In the genomic region with DNA sequence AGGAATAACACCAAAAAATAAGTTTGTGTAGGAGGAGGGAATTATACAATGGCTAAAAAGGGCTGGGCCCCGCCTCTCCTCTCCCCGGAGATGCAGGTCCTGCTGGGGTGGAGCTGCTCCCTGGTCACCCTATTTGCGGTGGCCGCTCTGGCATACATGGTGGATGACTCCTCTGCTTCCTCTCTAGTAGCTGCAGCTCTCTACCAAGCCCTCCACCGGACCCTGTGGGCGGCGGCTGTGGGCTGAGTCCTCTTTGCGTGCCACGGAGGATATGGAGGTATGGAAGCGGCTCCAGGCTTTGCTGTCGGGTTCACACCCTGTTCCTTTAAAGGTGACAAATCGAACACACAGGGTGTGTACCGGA, we compare ENCODE assay signal across 32 cellular contexts.
DNase-seq lines count a peak whose midpoint lies in the region; ATAC-seq, FAIRE-seq and TF ChIP-seq lines count a peak whose summit lies in the region.
"Had no signal": no experiment of that assay in that cellular context is flagged by ENCODE, and none has a peak within 500 bp of the region (broad histone marks: within the 10 kb centered on the region; RNA-seq: fewer than 3 reads in every experiment).

No MANE protein-coding gene starts in this region.

- RAD21 ChIA-PET in GM12878 (lab: Charles Lee; ENCODE audit: unreplicated experiment) = interaction anchor here (1.7 kb wide), 1 partner anchor 294 kb away, joined by 5 read pairs; no protein-coding TSS in a partner anchor

- H3K9me3 Mint-ChIP-seq in stimulated activated naive B cell treated with anti-CD40 and anti-IgM and Interleukin-4, amounts not matched to agents 10 μg/mL and 1 μg/mL and 100 μg/mL, for 72 hours = no peaks in the 10 kb centered on the region
- H3K9me3 Mint-ChIP-seq: activated CD4-positive, alpha-beta memory T cell treated with anti-CD3 and anti-CD28 coated beads, Interleukin-2, amount 10 ng/mL, durations not matched to agents 7 days and 5 days; activated naive CD4-positive, alpha-beta T cell treated with anti-CD3 and anti-CD28 coated beads for 36 hours; central memory CD8-positive, alpha-beta T cell; dendritic cell treated with granulocyte-macrophage colony-stimulating factor and Interleukin-4, amounts not matched to agents 40 ng/mL and 50 ng/mL, for 4 days; nephron progenitor cell had no signal

- no peak for TF ChIP-seq EP300 in GM12878 (IDR thresholded peaks at IDR 0.05; ENCODE audit: borderline replicate concordance in 1 of 2, control insufficient read depth in 1 of 2, low read depth in 2 of 2, low read length in 2 of 2)

- H3K4me3 Mint-ChIP-seq in stimulated activated naive B cell treated with anti-CD40 and anti-IgM and Interleukin-4, amounts not matched to agents 10 μg/mL and 1 μg/mL and 100 μg/mL, for 72 hours = no peak overlapping the region
- H3K4me3 Mint-ChIP-seq: activated CD4-positive, alpha-beta memory T cell treated with anti-CD3 and anti-CD28 coated beads, Interleukin-2, amount 10 ng/mL, durations not matched to agents 7 days and 5 days; activated naive CD4-positive, alpha-beta T cell treated with anti-CD3 and anti-CD28 coated beads for 36 hours; central memory CD8-positive, alpha-beta T cell; dendritic cell treated with granulocyte-macrophage colony-stimulating factor and Interleukin-4, amounts not matched to agents 40 ng/mL and 50 ng/mL, for 4 days; nephron progenitor cell; T-helper 17 cell had no signal

- H3K4me1 Mint-ChIP-seq in stimulated activated naive B cell treated with anti-CD40 and anti-IgM and Interleukin-4, amounts not matched to agents 10 μg/mL and 1 μg/mL and 100 μg/mL, for 72 hours = peaks cover 4 to 11% of the 10 kb centered on the region in 2 donors
- H3K4me1 Mint-ChIP-seq: central memory CD8-positive, alpha-beta T cell had no signal

- H3K4me1 ChIP-seq in GM12878 (ENCODE audit: control insufficient read depth, insufficient read depth, low read length) = peaks cover 14% of the 10 kb centered on the region
- H3K4me1 ChIP-seq: Caco-2 had no signal

- ATAC-seq in GM19328 (IDR thresholded peaks at IDR 0.05; ENCODE audit: unreplicated experiment) = peak; percentile 50
- peak; percentile 62 for ATAC-seq in HG02885 (IDR thresholded peaks at IDR 0.05; ENCODE audit: poor library complexity, unreplicated experiment)
- ATAC-seq in GM12878 = peak; percentile 26; the same call in 2 of the 3 replicates
- ATAC-seq in stimulated activated naive B cell treated with anti-CD40 and anti-IgM and Interleukin-4, amounts not matched to agents 10 μg/mL and 1 μg/mL and 100 μg/mL, for 72 hours (replicated peaks) = peak; percentile 29 to 42
- ATAC-seq in HG02798 (IDR thresholded peaks at IDR 0.05; ENCODE audit: poor library complexity, unreplicated experiment) = no peak
- ATAC-seq in HG02623 (IDR thresholded peaks at IDR 0.05; ENCODE audit: unreplicated experiment) = no peak
- ATAC-seq in HG02571 (IDR thresholded peaks at IDR 0.05; ENCODE audit: unreplicated experiment) = no peak
- ATAC-seq: HCT116; K562; stimulated activated naive CD8-positive, alpha-beta T cell treated with anti-CD3 and anti-CD28 coated beads, Interleukin-15, Interleukin-2, amounts not matched to agents 100 U/mL and 50 U/mL, for 24 hours; T-helper 17 cell had no signal

- no peaks in the 10 kb centered on the region for H3K9me3 ChIP-seq in GM12878 (replicated peaks; ENCODE audit: control insufficient read depth, insufficient read depth, low read length)
- H3K9me3 ChIP-seq in WERI-Rb-1 (ENCODE audit: severe bottlenecking) = no peaks in the 10 kb centered on the region
- H3K9me3 ChIP-seq: Caco-2, thoracic aorta had no signal

- H3K27me3 ChIP-seq in GM12878 (replicated peaks in 1 of 2; ENCODE audit: control insufficient read depth in 2 of 2, insufficient read depth in 2 of 2, low read length in 1 of 2) = no peaks in the 10 kb centered on the region; a peak in 3 of 4 replicates
- no peaks in the 10 kb centered on the region for H3K27me3 ChIP-seq in WERI-Rb-1 (ENCODE audit: insufficient read depth, low read depth, severe bottlenecking)

- peak overlapping the region; percentile 24 for H2AFZ ChIP-seq in GM12878 (ENCODE audit: control insufficient read depth, low read depth, low read length)

- H3K36me3 ChIP-seq in GM12878 (ENCODE audit: control insufficient read depth in 2 of 2, insufficient read depth in 2 of 2, low read length in 1 of 2) (no peaks in the 10 kb centered on the region), WERI-Rb-1 (no peaks in the 10 kb centered on the region)
- H3K36me3 ChIP-seq: thoracic aorta had no signal

- CTCF ChIA-PET in GM12878 (lab: Yijun Ruan, JAX) = interaction anchor here (1.9 to 9.5 kb wide), 3 partner anchors 8 to 293 kb away, joined by 13 to 118 read pairs (median 46); no protein-coding TSS in a partner anchor

- intact Hi-C loops in GM12878 (cut with micrococcal nuclease; ENCODE audit: unreplicated experiment) = no loop called here

- TF ChIP-seq CTCF in GM12878 (IDR thresholded peaks at IDR 0.05 in 2 of 3, conservative IDR thresholded peaks at IDR 0.05 in 1 of 3; ENCODE audit: control insufficient read depth in 2 of 3, extremely low read depth in 1 of 3, insufficient read depth in 1 of 3, low read depth in 3 of 3, low read length in 3 of 3) = no peak
- no peak for TF ChIP-seq CTCF in WERI-Rb-1 (IDR thresholded peaks at IDR 0.05; ENCODE audit: low read depth, low read length)

- peaks cover 0 to 7% of the 10 kb centered on the region in 2 donors for H3K27me3 Mint-ChIP-seq in stimulated activated naive B cell treated with anti-CD40 and anti-IgM and Interleukin-4, amounts not matched to agents 10 μg/mL and 1 μg/mL and 100 μg/mL, for 72 hours

- H4K20me1 ChIP-seq in GM12878 (ENCODE audit: control insufficient read depth, insufficient read depth) = no peaks in the 10 kb centered on the region

- TF ChIP-seq POLR2A in GM12878 (IDR thresholded peaks at IDR 0.05; ENCODE audit: low read depth, low read length) = no peak

- in situ Hi-C loops in GM12878 (cut with MboI) = loop anchor here (5.0 to 25.0 kb wide), 2 partner anchors 535 to 575 kb away; no protein-coding TSS in a partner anchor

- SMC1A ChIA-PET in GM12878 (lab: Charles Lee; ENCODE audit: uncharacterized antibody, unreplicated experiment) = no interaction called here

- no peak overlapping the region for H3K27ac ChIP-seq in GM12878 (ENCODE audit: control insufficient read depth, insufficient read depth)
- no peak overlapping the region for H3K27ac ChIP-seq in WERI-Rb-1
- H3K27ac ChIP-seq: thoracic aorta had no signal

- DNase-seq in GM12878 (ENCODE audit: low read depth, low spot score) (no peak), WERI-Rb-1 (no peak)
- no peak for DNase-seq in stimulated activated naive B cell treated with anti-CD40 and anti-IgM and Interleukin-4, amounts not matched to agents 10 μg/mL and 1 μg/mL and 100 μg/mL, for 72 hours
- DNase-seq: activated CD4-positive, alpha-beta memory T cell treated with anti-CD3 and anti-CD28 coated beads, Interleukin-2, amount 10 ng/mL, durations not matched to agents 7 days and 5 days; activated CD4-positive, alpha-beta T cell treated with anti-CD3 and anti-CD28 coated beads for 1 hour; activated CD8-positive, alpha-beta memory T cell treated with anti-CD3 and anti-CD28 coated beads, Interleukin-2, amount 50 U/mL, for 48 hours; activated naive CD4-positive, alpha-beta T cell treated with anti-CD3 and anti-CD28 coated beads for 36 hours; C1 segment of cervical spinal cord; Caco-2; DMS79 treated with DMSO at 0.1 percent for 48 hours; erythroblast; GDM1; glutamatergic neuron; mammary epithelial cell; NCI-H1092 treated with DMSO at 0.1 percent for 48 hours; NCI-H187 treated with DMSO at 0.1 percent for 48 hours; NCI-H2171 treated with DMSO at 0.1 percent for 48 hours; NCI-H510A; nephron progenitor cell; stimulated activated naive CD8-positive, alpha-beta T cell treated with anti-CD3 and anti-CD28 coated beads, Interleukin-15, Interleukin-2, amounts not matched to agents 100 U/mL and 50 U/mL, for 24 hours; T-helper 17 cell had no signal

- no peak overlapping the region for H3K4me3 ChIP-seq in GM12878
- no peak overlapping the region for H3K4me3 ChIP-seq in WERI-Rb-1 (ENCODE audit: low read depth, low read length)
- H3K4me3 ChIP-seq: K562, thoracic aorta had no signal

- H3K4me2 ChIP-seq in GM12878 (ENCODE audit: control insufficient read depth, insufficient read depth) = peak overlapping the region; percentile 59

- WGBS in GM12878 (ENCODE audit: insufficient coverage, insufficient replicate concordance, low lambda C conversion rate, missing lambda C conversion rate) = 14% methylated on average over 13 of the region's 13 CpGs

- BruUV-seq in GM12878 (replicated peaks; lab: Mats Ljungman, UMichigan) = no TSS peak

- no peak overlapping the region for H3K9ac ChIP-seq in GM12878 (ENCODE audit: control insufficient read depth, insufficient read depth, low read length)

- no peaks in the 10 kb centered on the region for H3K36me3 Mint-ChIP-seq in stimulated activated naive B cell treated with anti-CD40 and anti-IgM and Interleukin-4, amounts not matched to agents 10 μg/mL and 1 μg/mL and 100 μg/mL, for 72 hours

- POLR2A ChIA-PET in GM12878 (lab: Charles Lee) = no interaction called here

- no peak for FAIRE-seq in GM12878 (lab: Jason Lieb, UNC)
- FAIRE-seq: HTR-8/SVneo, K562 had no signal

- no peaks in the 10 kb centered on the region for H3K79me2 ChIP-seq in GM12878 (ENCODE audit: control insufficient read depth, insufficient read depth, low read length)

- TF ChIP-seq RAD21 in GM12878 (IDR thresholded peaks at IDR 0.05; ENCODE audit: insufficient read depth, low read depth, low read length) = no peak

- no peak overlapping the region for H3K27ac Mint-ChIP-seq in stimulated activated naive B cell treated with anti-CD40 and anti-IgM and Interleukin-4, amounts not matched to agents 10 μg/mL and 1 μg/mL and 100 μg/mL, for 72 hours
- H3K27ac Mint-ChIP-seq: activated CD4-positive, alpha-beta memory T cell treated with anti-CD3 and anti-CD28 coated beads, Interleukin-2, amount 10 ng/mL, durations not matched to agents 7 days and 5 days; activated naive CD4-positive, alpha-beta T cell treated with anti-CD3 and anti-CD28 coated beads for 36 hours; dendritic cell treated with granulocyte-macrophage colony-stimulating factor and Interleukin-4, amounts not matched to agents 40 ng/mL and 50 ng/mL, for 4 days; nephron progenitor cell; T-helper 17 cell had no signal

TF ChIP-seq in GM12878, 131 proteins besides CTCF, POLR2A, EP300 and RAD21 (continues in another document):
- TF ChIP-seq HDAC2 (IDR thresholded peaks at IDR 0.05) (no peak), NFYA (IDR thresholded peaks at IDR 0.05; ENCODE audit: borderline replicate concordance, low read depth, low read length) (no peak)

Comparison
In these comparisons a context has a peak if more than half of its experiments do, and no peak if none do; other contexts are left out.
1. ATAC-seq: peak in GM19328 (single experiment), HG02885 (single experiment), GM12878 (single experiment) and stimulated activated naive B cell treated with anti-CD40 and anti-IgM and Interleukin-4, amounts not matched to agents 10 μg/mL and 1 μg/mL and 100 μg/mL, for 72 hours (2 of 2); none in HG02798 (single experiment), HG02623 (single experiment) and HG02571 (single experiment).